ENCODE assay signal across 8 cellular contexts in the genomic region with DNA sequence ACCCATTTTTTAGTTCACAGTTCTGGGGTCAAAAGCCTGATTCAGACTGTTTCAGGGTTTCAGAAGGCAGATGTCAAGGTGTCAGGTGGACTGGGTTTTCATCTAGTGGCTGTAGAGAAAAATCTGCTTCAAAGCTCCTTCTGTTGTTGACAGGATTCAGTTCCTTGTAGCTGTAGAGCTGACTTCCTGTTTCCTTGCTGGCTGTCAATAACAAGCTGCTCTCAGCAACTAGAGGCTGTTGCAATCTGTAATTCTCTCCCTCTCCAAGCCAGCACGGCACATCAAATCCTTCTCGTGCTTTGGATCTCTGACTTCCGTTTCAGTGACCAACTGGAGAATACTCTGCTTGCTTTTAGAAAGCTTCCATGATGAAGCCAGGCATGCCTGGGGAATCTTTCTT.
A peak's percentile ranks its signal among the peaks of the same experiment; 100 is the strongest.
DNase-seq lines count a peak whose midpoint lies in the region; ATAC-seq and TF ChIP-seq lines count a peak whose summit lies in the region.

No MANE protein-coding gene starts in this region.

- no peak for TF ChIP-seq CTCF in cardiac fibroblast (IDR thresholded peaks at IDR 0.05; ENCODE audit: low read depth, low read length)

- H3K4me3 ChIP-seq in cardiac fibroblast (replicated peaks in 1 of 2; ENCODE audit: low read depth in 2 of 2, low read length in 2 of 2), result no peak overlapping the region

- peak; percentile 91 for ATAC-seq in GM19395 (IDR thresholded peaks at IDR 0.05; ENCODE audit: unreplicated experiment)
- ATAC-seq in HG03520 (IDR thresholded peaks at IDR 0.05; ENCODE audit: unreplicated experiment), result peak; percentile 88

- DNase-seq in DMS153 (lab: John Stamatoyannopoulos, UW) (peak; percentile 89), cardiac fibroblast (ENCODE audit: low read depth in 2 of 2) (peak; percentile 24 to 62), amniotic stem cell (lab: John Stamatoyannopoulos, UW) (no peak), kidney glomerular epithelial cell (lab: John Stamatoyannopoulos, UW) (no peak), GDM1 (lab: John Stamatoyannopoulos, UW) (no peak)
- no peak for DNase-seq in activated CD8-positive, alpha-beta memory T cell treated with anti-CD3 and anti-CD28 coated beads, Interleukin-2, amount 50 U/mL, for 4 hours

Comparison
In these comparisons a context has a peak if more than half of its experiments do, and no peak if none do; other contexts are left out.
1. DNase-seq: peak in DMS153 (single experiment) and cardiac fibroblast (2 of 2); none in amniotic stem cell (single experiment), kidney glomerular epithelial cell (single experiment), activated CD8-positive, alpha-beta memory T cell treated with anti-CD3 and anti-CD28 coated beads, Interleukin-2, amount 50 U/mL, for 4 hours (single experiment) and GDM1 (single experiment).